In the genomic region with DNA sequence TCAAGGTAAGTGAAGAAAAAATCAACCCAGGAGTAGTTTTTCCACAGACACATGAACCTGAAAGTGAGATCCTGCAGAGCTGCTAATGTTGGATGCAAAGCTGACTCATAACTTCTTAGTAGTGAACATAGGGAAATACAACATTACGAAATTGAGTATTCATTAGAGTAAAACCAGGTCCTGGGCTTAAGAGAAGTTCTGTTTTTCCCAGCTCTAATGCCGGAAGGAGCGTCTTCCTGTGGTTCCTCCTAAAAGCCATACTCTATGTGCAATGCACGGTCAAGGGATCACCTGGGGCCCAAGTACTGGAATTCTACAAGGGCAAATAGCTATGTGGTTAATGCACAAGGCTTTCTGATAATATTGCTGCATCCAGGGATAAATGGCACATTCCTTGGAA, we compare ENCODE assay signal across 12 cellular contexts.
DNase-seq lines count a peak whose midpoint lies in the region; ATAC-seq, FAIRE-seq and TF ChIP-seq lines count a peak whose summit lies in the region.
"Had no signal": no experiment of that assay in that cellular context is flagged by ENCODE, and none has a peak within 500 bp of the region (broad histone marks: within the 10 kb centered on the region; RNA-seq: fewer than 3 reads in every experiment).

No MANE protein-coding gene starts in this region.

- H3K4me3 ChIP-seq in ACC112 (ENCODE audit: low read depth, low read length) (peak overlapping the region; percentile 26; the same call in 1 of the 2 replicates), IMR-90 (ENCODE audit: insufficient read depth, low read depth, low read length) (no peak overlapping the region), astrocyte (ENCODE audit: insufficient read depth, low read depth, low read length) (no peak overlapping the region)
- H3K4me3 ChIP-seq: K562 had no signal

- H3K4ac ChIP-seq in IMR-90 (ENCODE audit: low read depth, low read length) = no peak overlapping the region

- no CpG with 5 or more reads among the region's 4 CpGs for WGBS in IMR-90 (ENCODE audit: extremely low coverage in 2 of 2, insufficient read length in 1 of 2), 2 experiments

- H4K5ac ChIP-seq in IMR-90 (ENCODE audit: low read depth, low read length) = no peak overlapping the region

- no peak overlapping the region for H2BK20ac ChIP-seq in IMR-90 (ENCODE audit: low read depth, low read length)

- no peak overlapping the region for H3K18ac ChIP-seq in IMR-90 (ENCODE audit: low read depth, low read length)

- dilution Hi-C loops in IMR-90 (cut with HindIII; ENCODE audit: low sequenced_read_pairs, unreplicated experiment) = no loop called here

- BruUV-seq in IMR-90 (replicated peaks; lab: Mats Ljungman, UMichigan) = no TSS peak

- H2BK120ac ChIP-seq in IMR-90 (ENCODE audit: low read depth, low read length) = no peak overlapping the region

- ATAC-seq in IMR-90 (ENCODE audit: low read depth) = peak; percentile 58
- ATAC-seq in GM18858 (IDR thresholded peaks at IDR 0.05; ENCODE audit: unreplicated experiment) = no peak
- ATAC-seq: K562, T-cell had no signal

- H3K27ac Mint-ChIP-seq in astrocyte (ENCODE audit: unreplicated experiment) = peak overlapping the region; percentile 79
- H3K27ac Mint-ChIP-seq in activated naive CD4-positive, alpha-beta T cell treated with anti-CD3 and anti-CD28 coated beads for 36 hours = no peak overlapping the region
- H3K27ac Mint-ChIP-seq: T-cell had no signal

- no peak overlapping the region for H3K56ac ChIP-seq in IMR-90 (ENCODE audit: extremely low read depth, insufficient read depth, low read length)

- in situ Hi-C loops in IMR-90 (cut with MboI; ENCODE audit: low sequenced_read_pairs) = no loop called here

- H4K20me1 ChIP-seq in IMR-90 (ENCODE audit: insufficient read depth, low read length) = peaks cover 68% of the 10 kb centered on the region
- H4K20me1 ChIP-seq in astrocyte (ENCODE audit: insufficient read depth, low read length) = peaks cover 71% of the 10 kb centered on the region

- H3K79me1 ChIP-seq in IMR-90 (ENCODE audit: low read depth in 1 of 2, low read length in 2 of 2) = peaks cover 34 to 82% of the 10 kb centered on the region in 2 experiments

- H3K36me3 ChIP-seq in ACC112 (ENCODE audit: insufficient read depth, low read length) (peaks cover 16% of the 10 kb centered on the region), IMR-90 (ENCODE audit: control insufficient read depth, insufficient read depth, low read length) (peaks cover 11% of the 10 kb centered on the region), astrocyte (ENCODE audit: insufficient read depth, low read length) (no peaks in the 10 kb centered on the region)

- peak overlapping the region; percentile 54 for H2BK5ac ChIP-seq in IMR-90 (ENCODE audit: low read depth, low read length, poor library complexity, severe bottlenecking)

- H2BK15ac ChIP-seq in IMR-90 (ENCODE audit: low read depth, low read length) = no peak overlapping the region

- no peak overlapping the region for H4K8ac ChIP-seq in IMR-90 (ENCODE audit: low read depth in 2 of 2, low read length in 2 of 2)

- TF ChIP-seq POLR2A in IMR-90 (IDR thresholded peaks at IDR 0.05; ENCODE audit: low read depth, low read length) = no peak

- H2AFZ ChIP-seq in ACC112 (ENCODE audit: low read length, unreplicated experiment) (no peak overlapping the region), IMR-90 (replicated peaks; ENCODE audit: low read length, poor library complexity) (no peak overlapping the region), astrocyte (ENCODE audit: low read depth, low read length) (no peak overlapping the region)

- H3K4me3 Mint-ChIP-seq in astrocyte (ENCODE audit: unreplicated experiment) = peak overlapping the region; percentile 22
- H3K4me3 Mint-ChIP-seq in activated naive CD4-positive, alpha-beta T cell treated with anti-CD3 and anti-CD28 coated beads for 36 hours = no peak overlapping the region
- H3K4me3 Mint-ChIP-seq: CD4-positive, CD25-positive, alpha-beta regulatory T cell; T-cell had no signal

- peaks cover 83% of the 10 kb centered on the region for H3K4me1 ChIP-seq in ACC112 (ENCODE audit: control insufficient read depth, insufficient read depth, low read length, unreplicated experiment)
- H3K4me1 ChIP-seq in IMR-90 (ENCODE audit: control insufficient read depth, insufficient read depth, low read length) = peaks cover 25% of the 10 kb centered on the region
- peaks cover 20% of the 10 kb centered on the region for H3K4me1 ChIP-seq in astrocyte (ENCODE audit: insufficient read depth, low read length)

- H2AK5ac ChIP-seq in IMR-90 (ENCODE audit: low read depth, low read length) = no peak overlapping the region

- H3K79me2 ChIP-seq in ACC112 (ENCODE audit: control insufficient read depth, insufficient read depth, low read length, unreplicated experiment) (peaks cover 87% of the 10 kb centered on the region), astrocyte (ENCODE audit: insufficient read depth, low read length) (peaks cover 94% of the 10 kb centered on the region)

- TF ChIP-seq CTCF in IMR-90 (conservative IDR thresholded peaks at IDR 0.05; ENCODE audit: low read depth, low read length) (no peak), astrocyte (IDR thresholded peaks at IDR 0.05; ENCODE audit: insufficient read depth, low read depth, low read length) (no peak)

- H3K14ac ChIP-seq in IMR-90 (replicated peaks; ENCODE audit: low read depth, low read length) = no peak overlapping the region

- POLR2A ChIA-PET in IMR-90 (lab: Charles Lee; ENCODE audit: unreplicated experiment) = interaction anchor here (0.6 kb wide), 1 partner anchor 63 kb away, joined by 6 read pairs; no protein-coding TSS in a partner anchor

- intact Hi-C loops in IMR-90 (cut with micrococcal nuclease) = no loop called here
- intact Hi-C loops in activated naive CD4-positive, alpha-beta T cell treated with anti-CD3 and anti-CD28 coated beads for 36 hours (cut with micrococcal nuclease) = loop anchor here (2.0 to 10.0 kb wide), 5 partner anchors 53 to 315 kb away; no protein-coding TSS in a partner anchor

- H3K36me3 Mint-ChIP-seq in astrocyte (ENCODE audit: low read depth, unreplicated experiment) = peaks cover 7% of the 10 kb centered on the region
- peaks cover 14% of the 10 kb centered on the region for H3K36me3 Mint-ChIP-seq in activated naive CD4-positive, alpha-beta T cell treated with anti-CD3 and anti-CD28 coated beads for 36 hours (ENCODE audit: low read depth)

- H3K4me2 ChIP-seq in IMR-90 (ENCODE audit: low read depth, low read length) (peak overlapping the region; percentile 61; the same call in 1 of the 2 replicates), astrocyte (ENCODE audit: low read length) (peak overlapping the region; percentile 46)

- no peak overlapping the region for H4K91ac ChIP-seq in IMR-90 (ENCODE audit: insufficient read depth, low read depth, low read length)

- H3K9ac ChIP-seq in IMR-90 (ENCODE audit: low read depth, low read length) (no peak overlapping the region), astrocyte (ENCODE audit: low read length) (no peak overlapping the region)

- FAIRE-seq in astrocyte (lab: Jason Lieb, UNC) = no peak
- FAIRE-seq: K562 had no signal

- H3K27ac ChIP-seq in ACC112 (ENCODE audit: low read depth, low read length) (peak overlapping the region; percentile 68), IMR-90 (ENCODE audit: insufficient read depth, low read length) (peak overlapping the region; percentile 58; the same call in 1 of the 2 replicates), astrocyte (ENCODE audit: low read depth, low read length) (peak overlapping the region; percentile 49)

- no peaks in the 10 kb centered on the region for H3K27me3 ChIP-seq in ACC112 (ENCODE audit: insufficient read depth, low read length)
- no peaks in the 10 kb centered on the region for H3K27me3 ChIP-seq in IMR-90 (ENCODE audit: control insufficient read depth, insufficient read depth, low read length)
- no peaks in the 10 kb centered on the region for H3K27me3 ChIP-seq in astrocyte (ENCODE audit: insufficient read depth, low read length)

- DNase-seq in IMR-90 (peak; percentile 78), astrocyte (ENCODE audit: low read depth) (peak; percentile 75), kidney tubule cell (ENCODE audit: low spot score) (peak; percentile 42), UCSD-AML1 (lab: John Stamatoyannopoulos, UW; ENCODE audit: unreplicated experiment) (no peak), C1 segment of cervical spinal cord (lab: John Stamatoyannopoulos, UW) (no peak)
- DNase-seq in activated naive CD4-positive, alpha-beta T cell treated with anti-CD3 and anti-CD28 coated beads for 36 hours = no peak
- DNase-seq: CD4-positive, CD25-positive, alpha-beta regulatory T cell; NCI-H2227 treated with DMSO at 0.1 percent for 48 hours; T-cell had no signal

- H3K4me1 Mint-ChIP-seq in astrocyte (ENCODE audit: low read depth, unreplicated experiment) = peaks cover 74% of the 10 kb centered on the region
- H3K4me1 Mint-ChIP-seq in activated naive CD4-positive, alpha-beta T cell treated with anti-CD3 and anti-CD28 coated beads for 36 hours (ENCODE audit: low read depth) = peaks cover 71% of the 10 kb centered on the region

- no peak for TF ChIP-seq RAD21 in IMR-90 (IDR thresholded peaks at IDR 0.05; ENCODE audit: low read length)

- peaks cover 16% of the 10 kb centered on the region for H3K9me1 ChIP-seq in IMR-90 (ENCODE audit: insufficient read depth, low read length)

- no peak overlapping the region for H3K23ac ChIP-seq in IMR-90 (ENCODE audit: low read depth, low read length)

- no peak overlapping the region for H2AK9ac ChIP-seq in IMR-90 (replicated peaks; ENCODE audit: low read depth, low read length, poor library complexity)

- CTCF ChIA-PET in IMR-90 (lab: Yijun Ruan, JAX) = interaction anchor here (0.6 to 1.1 kb wide), 2 partner anchors 13 to 168 kb away, joined by 3 to 4 read pairs; no protein-coding TSS in a partner anchor
- CTCF ChIA-PET in activated naive CD4-positive, alpha-beta T cell treated with anti-CD3 and anti-CD28 coated beads for 36 hours (lab: Charles Lee) = interaction anchor here (3.6 kb wide), 1 partner anchor 28 kb away, joined by 30 read pairs; no protein-coding TSS in a partner anchor

- H3K9me3 ChIP-seq in IMR-90 (ENCODE audit: control insufficient read depth, insufficient read depth, low read length) (no peaks in the 10 kb centered on the region), astrocyte (ENCODE audit: insufficient read depth, low read depth, low read length) (no peaks in the 10 kb centered on the region)

- H3K27me3 Mint-ChIP-seq in astrocyte (ENCODE audit: low read depth, unreplicated experiment) = no peaks in the 10 kb centered on the region
- no peaks in the 10 kb centered on the region for H3K27me3 Mint-ChIP-seq in activated naive CD4-positive, alpha-beta T cell treated with anti-CD3 and anti-CD28 coated beads for 36 hours (ENCODE audit: low read depth)
- H3K27me3 Mint-ChIP-seq: CD4-positive, CD25-positive, alpha-beta regulatory T cell; T-cell had no signal

- peaks cover 2% of the 10 kb centered on the region for H3K9me3 Mint-ChIP-seq in astrocyte (ENCODE audit: unreplicated experiment)
- no peaks in the 10 kb centered on the region for H3K9me3 Mint-ChIP-seq in activated naive CD4-positive, alpha-beta T cell treated with anti-CD3 and anti-CD28 coated beads for 36 hours
- H3K9me3 Mint-ChIP-seq: CD4-positive, CD25-positive, alpha-beta regulatory T cell had no signal

TF ChIP-seq in IMR-90, 13 proteins besides CTCF, POLR2A, EP300 and RAD21 (continues in another document):
- TF ChIP-seq CHD1 (IDR thresholded peaks at IDR 0.05; ENCODE audit: low read depth, low read length) = no peak
- TF ChIP-seq CEBPB (IDR thresholded peaks at IDR 0.05; ENCODE audit: low read depth, low read length) = peak; percentile 44; the same call in 1 of the 2 replicates
- no peak for TF ChIP-seq MAZ (IDR thresholded peaks at IDR 0.05; ENCODE audit: borderline replicate concordance, low read depth, low read length)

Comparison
In these comparisons a context has a peak if more than half of its experiments do, and no peak if none do; other contexts are left out.
1. DNase-seq: peak in IMR-90 (single experiment), astrocyte (single experiment) and kidney tubule cell (single experiment); none in activated naive CD4-positive, alpha-beta T cell treated with anti-CD3 and anti-CD28 coated beads for 36 hours (single experiment), UCSD-AML1 (single experiment) and C1 segment of cervical spinal cord (0 of 14).
2. Peak in every context shown above with its lines, with median percentiles within 50 percentile points of each other: H3K27ac ChIP-seq.